14 cellular contexts compared by ENCODE assay signal in the genomic region with DNA sequence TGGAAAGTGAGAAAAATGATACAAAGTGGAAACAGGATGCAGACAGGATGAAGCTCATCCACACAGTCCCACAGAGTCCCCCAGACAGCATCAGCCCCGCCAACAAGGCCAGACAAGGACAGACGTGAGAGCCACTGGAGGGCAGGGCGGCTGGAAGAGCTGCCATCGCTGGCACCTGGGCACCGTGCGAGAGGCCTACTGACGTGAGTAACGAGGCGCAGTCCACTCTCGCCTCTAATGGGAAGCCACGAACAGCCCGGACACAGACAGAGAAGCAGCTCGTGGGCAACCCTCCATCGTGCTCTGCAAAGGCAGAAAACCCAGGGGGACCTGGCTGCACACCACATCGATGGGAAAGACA. TPM values are rescaled to one million over a fixed set of nuclear protein-coding genes. Genes with fewer than 3 reads are reported as not detected.
DNase-seq lines count a peak whose midpoint lies in the region; ATAC-seq and TF ChIP-seq lines count a peak whose summit lies in the region.
"Had no signal": no experiment of that assay in that cellular context is flagged by ENCODE, and none has a peak within 500 bp of the region (broad histone marks: within the 10 kb centered on the region; RNA-seq: fewer than 3 reads in every experiment).

No MANE protein-coding gene starts in this region.

- POLR2A ChIA-PET in activated naive CD8-positive, alpha-beta T cell treated with anti-CD3 and anti-CD28 coated beads, Interleukin-2, amount 10 ng/mL, durations not matched to agents 7 days and 5 days (lab: Charles Lee): interaction anchor here (0.7 kb wide), 1 partner anchor 17 kb away, joined by 3 read pairs; the partner anchor contains the start of gene HDAC4

- TF ChIP-seq CTCF in glutamatergic neuron (IDR thresholded peaks at IDR 0.05; ENCODE audit: partially characterized antibody, unreplicated experiment): no peak
- TF ChIP-seq CTCF in nephron progenitor cell (IDR thresholded peaks at IDR 0.05): no peak
- TF ChIP-seq CTCF in progenitor cell of endocrine pancreas (IDR thresholded peaks at IDR 0.05; ENCODE audit: unreplicated experiment): no peak
- no peak for TF ChIP-seq CTCF in type B pancreatic cell (conservative IDR thresholded peaks at IDR 0.05)

- H3K4me3 Mint-ChIP-seq in activated naive CD8-positive, alpha-beta T cell treated with anti-CD3 and anti-CD28 coated beads, Interleukin-2, amount 10 ng/mL, durations not matched to agents 7 days and 5 days: no peak overlapping the region
- H3K4me3 Mint-ChIP-seq in activated naive CD8-positive, alpha-beta T cell treated with anti-CD3 and anti-CD28 coated beads, Interleukin-2, amount 50 U/mL, for 24 hours: no peak overlapping the region
- no peak overlapping the region for H3K4me3 Mint-ChIP-seq in CD4-positive, CD25-positive, alpha-beta regulatory T cell
- H3K4me3 Mint-ChIP-seq in glutamatergic neuron (ENCODE audit: unreplicated experiment) (no peak overlapping the region), nephron progenitor cell (peak overlapping the region; percentile 60), progenitor cell of endocrine pancreas (ENCODE audit: low read depth) (no peak overlapping the region), type B pancreatic cell (no peak overlapping the region)

- H3K36me3 ChIP-seq in CD4-positive, CD25-positive, alpha-beta regulatory T cell (ENCODE audit: control insufficient read depth, insufficient read depth, low read length): no peaks in the 10 kb centered on the region

- no peak overlapping the region for H3K4me3 ChIP-seq in CD4-positive, CD25-positive, alpha-beta regulatory T cell (ENCODE audit: low read depth, low read length)

- no peaks in the 10 kb centered on the region for H3K9me3 ChIP-seq in CD4-positive, CD25-positive, alpha-beta regulatory T cell (ENCODE audit: control insufficient read depth in 2 of 2, low read length in 2 of 2)

- no peak for ATAC-seq in activated naive CD8-positive, alpha-beta T cell treated with anti-CD3 and anti-CD28 coated beads, Interleukin-2, amount 10 ng/mL, durations not matched to agents 7 days and 5 days (ENCODE audit: low read depth)
- ATAC-seq in activated naive CD8-positive, alpha-beta T cell treated with anti-CD3 and anti-CD28 coated beads, Interleukin-2, amount 50 U/mL, for 24 hours: no peak
- no peak for ATAC-seq in CD4-positive, CD25-positive, alpha-beta regulatory T cell (ENCODE audit: low read depth in 2 of 2)

- H3K27me3 Mint-ChIP-seq in activated naive CD8-positive, alpha-beta T cell treated with anti-CD3 and anti-CD28 coated beads, Interleukin-2, amount 10 ng/mL, durations not matched to agents 7 days and 5 days: no peaks in the 10 kb centered on the region
- no peaks in the 10 kb centered on the region for H3K27me3 Mint-ChIP-seq in activated naive CD8-positive, alpha-beta T cell treated with anti-CD3 and anti-CD28 coated beads, Interleukin-2, amount 50 U/mL, for 24 hours
- H3K27me3 Mint-ChIP-seq in CD4-positive, CD25-positive, alpha-beta regulatory T cell: no peaks in the 10 kb centered on the region
- H3K27me3 Mint-ChIP-seq in glutamatergic neuron (ENCODE audit: unreplicated experiment) (peaks cover 10% of the 10 kb centered on the region), nephron progenitor cell (ENCODE audit: low read depth, poor library complexity) (peaks cover 7% of the 10 kb centered on the region), progenitor cell of endocrine pancreas (no peaks in the 10 kb centered on the region), type B pancreatic cell (no peaks in the 10 kb centered on the region)

- peak; percentile 15 for DNase-seq in activated naive CD8-positive, alpha-beta T cell treated with anti-CD3 and anti-CD28 coated beads, Interleukin-2, amount 10 ng/mL, durations not matched to agents 7 days and 5 days
- no peak for DNase-seq in activated naive CD8-positive, alpha-beta T cell treated with anti-CD3 and anti-CD28 coated beads, Interleukin-2, amount 50 U/mL, for 24 hours
- no peak for DNase-seq in CD4-positive, CD25-positive, alpha-beta regulatory T cell
- DNase-seq in glutamatergic neuron (peak; percentile 8), nephron progenitor cell (no peak), KBM-7 (no peak), progenitor cell of endocrine pancreas (ENCODE audit: low spot score, unreplicated experiment) (no peak), type B pancreatic cell (ENCODE audit: extremely low spot score, unreplicated experiment) (no peak)
- DNase-seq: COR-L47, NCI-H1105, NCI-H1694, NCI-H510A treated with DMSO at 0.1 percent for 48 hours, NCI-H82 had no signal

- no peaks in the 10 kb centered on the region for H3K27me3 ChIP-seq in CD4-positive, CD25-positive, alpha-beta regulatory T cell (ENCODE audit: control insufficient read depth, insufficient read depth, low read length)

- peaks cover 20% of the 10 kb centered on the region for H3K4me1 ChIP-seq in CD4-positive, CD25-positive, alpha-beta regulatory T cell (ENCODE audit: control insufficient read depth, insufficient read depth, low read length, poor library complexity, severe bottlenecking)

- H3K9me3 Mint-ChIP-seq in activated naive CD8-positive, alpha-beta T cell treated with anti-CD3 and anti-CD28 coated beads, Interleukin-2, amount 10 ng/mL, durations not matched to agents 7 days and 5 days: no peaks in the 10 kb centered on the region
- H3K9me3 Mint-ChIP-seq in activated naive CD8-positive, alpha-beta T cell treated with anti-CD3 and anti-CD28 coated beads, Interleukin-2, amount 50 U/mL, for 24 hours: no peaks in the 10 kb centered on the region
- no peaks in the 10 kb centered on the region for H3K9me3 Mint-ChIP-seq in CD4-positive, CD25-positive, alpha-beta regulatory T cell
- peaks cover 6% of the 10 kb centered on the region for H3K9me3 Mint-ChIP-seq in glutamatergic neuron (ENCODE audit: unreplicated experiment)
- H3K9me3 Mint-ChIP-seq in nephron progenitor cell: peaks cover 13% of the 10 kb centered on the region
- H3K9me3 Mint-ChIP-seq in progenitor cell of endocrine pancreas (ENCODE audit: low read depth): no peaks in the 10 kb centered on the region
- H3K9me3 Mint-ChIP-seq in type B pancreatic cell: no peaks in the 10 kb centered on the region

- H3K36me3 Mint-ChIP-seq in activated naive CD8-positive, alpha-beta T cell treated with anti-CD3 and anti-CD28 coated beads, Interleukin-2, amount 10 ng/mL, durations not matched to agents 7 days and 5 days: peaks cover 2% of the 10 kb centered on the region
- H3K36me3 Mint-ChIP-seq in activated naive CD8-positive, alpha-beta T cell treated with anti-CD3 and anti-CD28 coated beads, Interleukin-2, amount 50 U/mL, for 24 hours (ENCODE audit: low read depth): peaks cover 3% of the 10 kb centered on the region
- peaks cover 11% of the 10 kb centered on the region for H3K36me3 Mint-ChIP-seq in CD4-positive, CD25-positive, alpha-beta regulatory T cell
- H3K36me3 Mint-ChIP-seq in glutamatergic neuron (ENCODE audit: unreplicated experiment) (peaks cover 15% of the 10 kb centered on the region), nephron progenitor cell (ENCODE audit: low read depth) (peaks cover 40% of the 10 kb centered on the region), progenitor cell of endocrine pancreas (ENCODE audit: insufficient read depth) (peaks cover 2% of the 10 kb centered on the region), type B pancreatic cell (peaks cover 15% of the 10 kb centered on the region)

- H3K27ac Mint-ChIP-seq in activated naive CD8-positive, alpha-beta T cell treated with anti-CD3 and anti-CD28 coated beads, Interleukin-2, amount 10 ng/mL, durations not matched to agents 7 days and 5 days: no peak overlapping the region
- no peak overlapping the region for H3K27ac Mint-ChIP-seq in activated naive CD8-positive, alpha-beta T cell treated with anti-CD3 and anti-CD28 coated beads, Interleukin-2, amount 50 U/mL, for 24 hours
- H3K27ac Mint-ChIP-seq in CD4-positive, CD25-positive, alpha-beta regulatory T cell: peak overlapping the region in 2 of 3 donors; percentile 56 to 67
- peak overlapping the region; percentile 53 for H3K27ac Mint-ChIP-seq in glutamatergic neuron (ENCODE audit: unreplicated experiment)
- peak overlapping the region; percentile 91 for H3K27ac Mint-ChIP-seq in nephron progenitor cell
- H3K27ac Mint-ChIP-seq in progenitor cell of endocrine pancreas: no peak overlapping the region
- H3K27ac Mint-ChIP-seq in type B pancreatic cell: no peak overlapping the region

- H3K4me1 Mint-ChIP-seq in activated naive CD8-positive, alpha-beta T cell treated with anti-CD3 and anti-CD28 coated beads, Interleukin-2, amount 10 ng/mL, durations not matched to agents 7 days and 5 days: peaks cover 22% of the 10 kb centered on the region
- peaks cover 37% of the 10 kb centered on the region for H3K4me1 Mint-ChIP-seq in activated naive CD8-positive, alpha-beta T cell treated with anti-CD3 and anti-CD28 coated beads, Interleukin-2, amount 50 U/mL, for 24 hours
- peaks cover 8 to 38% (median 19%) of the 10 kb centered on the region in 4 donors for H3K4me1 Mint-ChIP-seq in CD4-positive, CD25-positive, alpha-beta regulatory T cell
- H3K4me1 Mint-ChIP-seq in glutamatergic neuron (ENCODE audit: low read depth, unreplicated experiment) (peaks cover 42% of the 10 kb centered on the region), nephron progenitor cell (peaks cover 47% of the 10 kb centered on the region), progenitor cell of endocrine pancreas (ENCODE audit: low read depth) (no peaks in the 10 kb centered on the region), type B pancreatic cell (ENCODE audit: unreplicated experiment) (peaks cover 18% of the 10 kb centered on the region)

- no peak overlapping the region for H3K27ac ChIP-seq in CD4-positive, CD25-positive, alpha-beta regulatory T cell (ENCODE audit: insufficient read depth, low read length, poor library complexity, severe bottlenecking)
- H3K27ac ChIP-seq: C4-2B had no signal

- in situ Hi-C loops in KBM-7 (cut with MboI; ENCODE audit: low pct_unique_long_range_greater_than_20kb, low sequenced_read_pairs): no loop called here

RNA-seq across cellular contexts. Expression of gene HDAC4, which starts 17.0 kb away (rescaled TPM):
- total RNA-seq in activated naive CD8-positive, alpha-beta T cell treated with anti-CD3 and anti-CD28 coated beads, Interleukin-2, amount 10 ng/mL, durations not matched to agents 7 days and 5 days: 10 to 100 TPM; 54.0 to 57.4 TPM
- total RNA-seq in CD4-positive, CD25-positive, alpha-beta regulatory T cell: 118 TPM
- 1 to 10 TPM; 6.5 to 9.0 (median 7.9) TPM for polyA plus RNA-seq in CD4-positive, CD25-positive, alpha-beta regulatory T cell
- total RNA-seq in glutamatergic neuron (ENCODE audit: unreplicated experiment): 90.6 TPM
- total RNA-seq in progenitor cell of endocrine pancreas: 38.4 and 46.2 TPM in 2 replicates
- total RNA-seq in type B pancreatic cell (ENCODE audit: low replicate concordance): 24.0 and 39.0 TPM in 2 replicates

Comparison
In these comparisons a context has a peak if more than half of its experiments do, and no peak if none do; other contexts are left out.
1. DNase-seq: peak in activated naive CD8-positive, alpha-beta T cell treated with anti-CD3 and anti-CD28 coated beads, Interleukin-2, amount 10 ng/mL, durations not matched to agents 7 days and 5 days (single experiment) and glutamatergic neuron (single experiment); none in activated naive CD8-positive, alpha-beta T cell treated with anti-CD3 and anti-CD28 coated beads, Interleukin-2, amount 50 U/mL, for 24 hours (single experiment), CD4-positive, CD25-positive, alpha-beta regulatory T cell (0 of 3), nephron progenitor cell (single experiment), KBM-7 (single experiment), progenitor cell of endocrine pancreas (single experiment) and type B pancreatic cell (single experiment).
2. H3K27ac Mint-ChIP-seq: peak in CD4-positive, CD25-positive, alpha-beta regulatory T cell (2 of 3), glutamatergic neuron (single experiment) and nephron progenitor cell (single experiment); none in activated naive CD8-positive, alpha-beta T cell treated with anti-CD3 and anti-CD28 coated beads, Interleukin-2, amount 10 ng/mL, durations not matched to agents 7 days and 5 days (single experiment), activated naive CD8-positive, alpha-beta T cell treated with anti-CD3 and anti-CD28 coated beads, Interleukin-2, amount 50 U/mL, for 24 hours (single experiment), progenitor cell of endocrine pancreas (single experiment) and type B pancreatic cell (single experiment).